In the genomic region with DNA sequence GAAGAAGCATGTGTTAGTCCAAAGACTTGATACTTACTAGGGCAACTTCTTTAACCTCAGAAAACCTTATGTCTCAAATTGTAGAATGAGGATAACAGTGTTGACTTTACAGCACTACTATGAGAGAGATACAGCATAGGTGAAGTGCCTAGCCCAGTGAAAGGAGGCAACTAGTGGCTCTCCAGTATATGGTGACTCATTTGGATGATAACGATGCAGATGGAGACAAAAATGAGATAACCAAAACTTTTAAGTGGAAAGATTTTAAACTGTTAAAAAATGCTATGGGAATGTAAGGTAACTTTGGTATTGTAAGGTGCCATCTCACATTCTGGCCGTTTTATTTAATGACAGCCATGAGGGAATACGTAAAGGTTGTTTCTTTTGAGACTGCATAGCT, we compare ENCODE assay signal across 1 cellular context.
TF ChIP-seq lines count a peak whose summit lies in the region.

No MANE protein-coding gene starts in this region.

TF ChIP-seq in HEK293, 187 proteins besides CTCF, POLR2A, EP300 and RAD21 (continued from another document):
- no peak for TF ChIP-seq ZNF777 (tag by site-specific recombination; IDR thresholded peaks at IDR 0.05; ENCODE audit: borderline replicate concordance)
- no peak for TF ChIP-seq ZNF596 (tag by site-specific recombination; IDR thresholded peaks at IDR 0.05)
